ENCODE assay signal across 9 cellular contexts in the genomic region with DNA sequence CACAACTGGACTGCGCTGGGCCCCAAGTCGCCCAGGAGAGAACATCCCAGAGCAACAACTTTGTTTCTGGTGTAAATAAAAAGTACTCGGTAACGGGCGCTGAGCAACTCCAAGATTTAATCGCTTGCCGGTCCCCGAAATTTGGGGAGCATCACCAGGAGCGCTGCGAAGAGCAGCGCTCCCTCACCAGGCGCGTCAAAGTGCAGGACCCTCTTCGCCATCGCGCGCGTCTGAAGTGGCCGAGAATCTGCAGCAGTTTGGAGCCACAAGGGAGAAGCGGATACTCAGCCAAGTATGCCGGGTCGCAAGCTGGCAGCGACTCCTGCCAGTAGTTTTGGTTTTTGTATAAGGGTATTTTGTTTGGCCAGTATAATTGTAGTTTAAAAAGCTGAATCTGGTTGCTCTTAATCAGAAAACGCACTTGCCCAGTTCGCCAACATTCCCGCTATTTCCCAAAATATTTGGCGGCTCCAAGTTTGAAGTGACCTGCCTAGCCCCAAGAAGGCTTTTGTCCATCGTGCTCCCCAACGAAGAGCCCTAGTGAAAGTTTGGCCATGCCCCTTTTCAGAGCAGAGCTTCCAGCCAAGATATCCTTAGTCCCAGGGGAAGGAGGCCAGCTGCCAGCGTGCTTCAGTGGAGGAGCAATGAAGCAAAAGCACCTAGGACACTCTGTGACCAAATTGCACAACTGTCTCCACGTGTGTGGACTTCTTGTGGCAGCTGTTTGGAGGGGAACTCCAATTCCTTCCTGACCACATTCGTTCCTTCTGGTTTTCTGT. TPM values are rescaled to one million over a fixed set of nuclear protein-coding genes. Genes with fewer than 3 reads are reported as not detected.
A peak's percentile ranks its signal among the peaks of the same experiment; 100 is the strongest.
DNase-seq lines count a peak whose midpoint lies in the region; ATAC-seq and TF ChIP-seq lines count a peak whose summit lies in the region.
"Had no signal": no experiment of that assay in that cellular context is flagged by ENCODE, and none has a peak within 500 bp of the region (broad histone marks: within the 10 kb centered on the region; RNA-seq: fewer than 3 reads in every experiment).

No MANE protein-coding gene starts in this region.

- POLR2A ChIA-PET in HEK293 (lab: Yijun Ruan, JAX), result no interaction called here
- POLR2A ChIA-PET in naive thymus-derived CD8-positive, alpha-beta T cell (lab: Charles Lee), result no interaction called here

- peak overlapping the region in 1 of 2 donors; percentile 61 for H3K4me3 Mint-ChIP-seq in stimulated activated naive B cell treated with anti-CD40 and anti-IgM and Interleukin-4, amounts not matched to agents 10 μg/mL and 1 μg/mL and 100 μg/mL, for 72 hours
- peak overlapping the region in 3 of 10 donors; percentile 13 to 44 (median 44) for H3K4me3 Mint-ChIP-seq in naive thymus-derived CD8-positive, alpha-beta T cell

- H3K36me3 ChIP-seq in HEK293 (ENCODE audit: control insufficient read depth in 2 of 2, insufficient read depth in 1 of 2, low read length in 2 of 2) (no peaks in the 10 kb centered on the region), skeletal muscle satellite cell (ENCODE audit: insufficient read depth, low read length) (no peaks in the 10 kb centered on the region)

- peak overlapping the region; percentile 80 for H3K4me2 ChIP-seq in skeletal muscle satellite cell (ENCODE audit: low read length)

- H3K27ac ChIP-seq in HEK293 (ENCODE audit: extremely low read depth, low read depth, low read length), result no peak overlapping the region

- H3K9me3 Mint-ChIP-seq in stimulated activated naive B cell treated with anti-CD40 and anti-IgM and Interleukin-4, amounts not matched to agents 10 μg/mL and 1 μg/mL and 100 μg/mL, for 72 hours, result peaks cover 0 to 2% of the 10 kb centered on the region in 2 donors
- peaks cover 0 to 3% (median 0%) of the 10 kb centered on the region in 9 donors for H3K9me3 Mint-ChIP-seq in naive thymus-derived CD8-positive, alpha-beta T cell

- peak; percentile 57 for ATAC-seq in left ventricle myocardium superior
- ATAC-seq in stimulated activated naive B cell treated with anti-CD40 and anti-IgM and Interleukin-4, amounts not matched to agents 10 μg/mL and 1 μg/mL and 100 μg/mL, for 72 hours (replicated peaks), result no peak
- ATAC-seq in naive thymus-derived CD8-positive, alpha-beta T cell, result no peak

- peaks cover 36% of the 10 kb centered on the region for H3K27me3 ChIP-seq in skeletal muscle satellite cell (ENCODE audit: control insufficient read depth, insufficient read depth, low read length)

- CTCF ChIA-PET in HEK293 (lab: Yijun Ruan, JAX), result no interaction called here

- H3K4me3 ChIP-seq in HEK293 (ENCODE audit: low read depth, low read length), result peak overlapping the region; percentile 49
- peak overlapping the region; percentile 42 for H3K4me3 ChIP-seq in WI38 (ENCODE audit: low read depth, low read length)
- peak overlapping the region; percentile 72 for H3K4me3 ChIP-seq in skeletal muscle satellite cell (ENCODE audit: low read length)

- H3K36me3 Mint-ChIP-seq in stimulated activated naive B cell treated with anti-CD40 and anti-IgM and Interleukin-4, amounts not matched to agents 10 μg/mL and 1 μg/mL and 100 μg/mL, for 72 hours, result peaks cover 0 to 2% of the 10 kb centered on the region in 2 donors
- H3K36me3 Mint-ChIP-seq in naive thymus-derived CD8-positive, alpha-beta T cell, result peaks cover 0 to 3% (median 0%) of the 10 kb centered on the region in 3 donors
- H3K36me3 Mint-ChIP-seq: IgD-negative memory B cell had no signal

- no peak overlapping the region for H3K27ac Mint-ChIP-seq in stimulated activated naive B cell treated with anti-CD40 and anti-IgM and Interleukin-4, amounts not matched to agents 10 μg/mL and 1 μg/mL and 100 μg/mL, for 72 hours
- no peak overlapping the region for H3K27ac Mint-ChIP-seq in naive thymus-derived CD8-positive, alpha-beta T cell
- H3K27ac Mint-ChIP-seq: IgD-negative memory B cell had no signal

- no peaks in the 10 kb centered on the region for H3K9me3 ChIP-seq in HEK293 (ENCODE audit: control insufficient read depth, insufficient read depth, low read depth, low read length)
- H3K9me3 ChIP-seq in skeletal muscle satellite cell (replicated peaks; ENCODE audit: low read length), result no peaks in the 10 kb centered on the region

- DNase-seq in left ventricle myocardium superior, result peak; percentile 42
- DNase-seq in dedifferentiated amniotic fluid mesenchymal stem cell (ENCODE audit: extremely low spot score), result no peak
- DNase-seq in stimulated activated naive B cell treated with anti-CD40 and anti-IgM and Interleukin-4, amounts not matched to agents 10 μg/mL and 1 μg/mL and 100 μg/mL, for 72 hours, result no peak
- no peak for DNase-seq in NOMO-1 (lab: John Stamatoyannopoulos, UW; ENCODE audit: unreplicated experiment in 2 of 2)
- no peak for DNase-seq in naive thymus-derived CD8-positive, alpha-beta T cell

- peaks cover 29 to 42% of the 10 kb centered on the region in 2 donors for H3K27me3 Mint-ChIP-seq in stimulated activated naive B cell treated with anti-CD40 and anti-IgM and Interleukin-4, amounts not matched to agents 10 μg/mL and 1 μg/mL and 100 μg/mL, for 72 hours
- peaks cover 23 to 65% (median 33%) of the 10 kb centered on the region in 5 donors for H3K27me3 Mint-ChIP-seq in naive thymus-derived CD8-positive, alpha-beta T cell

- H3K4me1 Mint-ChIP-seq in stimulated activated naive B cell treated with anti-CD40 and anti-IgM and Interleukin-4, amounts not matched to agents 10 μg/mL and 1 μg/mL and 100 μg/mL, for 72 hours, result no peaks in the 10 kb centered on the region
- peaks cover 0 to 6% (median 0%) of the 10 kb centered on the region in 4 donors for H3K4me1 Mint-ChIP-seq in naive thymus-derived CD8-positive, alpha-beta T cell

- TF ChIP-seq CTCF in HEK293 (tag by site-specific recombination; IDR thresholded peaks at IDR 0.05), result no peak
- no peak for TF ChIP-seq CTCF in WI38 (IDR thresholded peaks at IDR 0.05; ENCODE audit: low read depth, low read length)

- no peaks in the 10 kb centered on the region for H3K4me1 ChIP-seq in HEK293 (ENCODE audit: control insufficient read depth, insufficient read depth, low read length)
- H3K4me1 ChIP-seq in skeletal muscle satellite cell (ENCODE audit: control insufficient read depth, insufficient read depth, low read length), result peaks cover 9% of the 10 kb centered on the region

- intact Hi-C loops in left ventricle myocardium superior (cut with micrococcal nuclease), result no loop called here

- no peak overlapping the region for H3K9ac ChIP-seq in skeletal muscle satellite cell (ENCODE audit: low read depth, low read length)

TF ChIP-seq in HEK293, 187 proteins besides CTCF, POLR2A, EP300 and RAD21:
- TF ChIP-seq ZNF335 (tag by site-specific recombination; conservative IDR thresholded peaks at IDR 0.05) (peak; percentile 44; the same call in 1 of the 2 replicates), ZBTB1 (tag by site-specific recombination; IDR thresholded peaks at IDR 0.05) (no peak)
- TF ChIP-seq, protein P1, sequence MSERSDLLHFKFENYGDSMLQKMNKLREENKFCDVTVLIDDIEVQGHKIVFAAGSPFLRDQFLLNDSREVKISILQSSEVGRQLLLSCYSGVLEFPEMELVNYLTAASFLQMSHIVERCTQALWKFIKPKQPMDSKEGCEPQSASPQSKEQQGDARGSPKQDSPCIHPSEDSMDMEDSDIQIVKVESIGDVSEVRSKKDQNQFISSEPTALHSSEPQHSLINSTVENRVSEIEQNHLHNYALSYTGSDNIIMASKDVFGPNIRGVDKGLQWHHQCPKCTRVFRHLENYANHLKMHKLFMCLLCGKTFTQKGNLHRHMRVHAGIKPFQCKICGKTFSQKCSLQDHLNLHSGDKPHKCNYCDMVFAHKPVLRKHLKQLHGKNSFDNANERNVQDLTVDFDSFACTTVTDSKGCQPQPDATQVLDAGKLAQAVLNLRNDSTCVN (tag by site-specific recombination; optimal IDR thresholded peaks at IDR 0.05), result peak; percentile 6
TF ChIP-seq in HEK293: peak in this region for 2.

RNA-seq across cellular contexts. Expression of a gene that starts 0.6 kb away (rescaled TPM):
- total RNA-seq in left ventricle myocardium superior, result 21.2 TPM
- total RNA-seq in skeletal muscle satellite cell (2012; rRNA removed), result 3.5 and 105 TPM in 2 replicates
- total RNA-seq in naive thymus-derived CD8-positive, alpha-beta T cell, result not detected
- polyA plus RNA-seq in naive thymus-derived CD8-positive, alpha-beta T cell, result not detected
- polyA plus RNA-seq: IgD-negative memory B cell had no signal

Comparison
In these comparisons a context has a peak if more than half of its experiments do, and no peak if none do; other contexts are left out.
1. RNA of a gene that starts 0.6 kb away (total RNA-seq): 21.2 TPM in left ventricle myocardium superior (single experiment); not detected in naive thymus-derived CD8-positive, alpha-beta T cell; every median in the first group is over 10 times any median in the second.
2. Peak in every context shown above with its lines, with median percentiles within 50 percentile points of each other: H3K4me3 ChIP-seq.